18 cellular contexts compared by ENCODE assay signal in genomic region chr20:24998631-24999445, GRCh38. TPM values are rescaled to one million over a fixed set of nuclear protein-coding genes. Genes with fewer than 3 reads are reported as not detected.
A peak's percentile ranks its signal among the peaks of the same experiment; 100 is the strongest.
DNase-seq lines count a peak whose midpoint lies in the region; ATAC-seq and TF ChIP-seq lines count a peak whose summit lies in the region.
"Had no signal": no experiment of that assay in that cellular context is flagged by ENCODE, and none has a peak within 500 bp of the region (broad histone marks: within the 10 kb centered on the region; RNA-seq: fewer than 3 reads in every experiment).

No MANE protein-coding gene starts in this region.

- TF ChIP-seq CTCF in chondrocyte (IDR thresholded peaks at IDR 0.05) = no peak

- DNase-seq in SIG-M5 treated with dmso at 0.1 percent for 504 hours (lab: John Stamatoyannopoulos, UW; ENCODE audit: unreplicated experiment) = peak; percentile 37
- no peak for DNase-seq in SIG-M5 (lab: John Stamatoyannopoulos, UW)
- no peak for DNase-seq in chondrocyte (ENCODE audit: low spot score)
- peak; percentile 42 for DNase-seq in islet precursor cell
- no peak for DNase-seq in stimulated activated naive B cell treated with anti-CD40 and anti-IgM and Interleukin-4, amounts not matched to agents 10 μg/mL and 1 μg/mL and 100 μg/mL, for 72 hours
- no peak for DNase-seq in LoVo (ENCODE audit: low spot score)
- DNase-seq: activated B cell treated with CpG ODN at 0.5 μM for 24 hours; activated T-cell treated with anti-CD3 and anti-CD28 coated beads, Interleukin-2, amount 50 U/mL, for 48 hours; CD8-positive, alpha-beta memory T cell; foreskin keratinocyte; GDM1; naive thymus-derived CD8-positive, alpha-beta T cell; NCI-H1436 treated with DMSO at 0.1 percent for 48 hours had no signal

- H3K4me3 Mint-ChIP-seq in chondrocyte (ENCODE audit: unreplicated experiment) = peak overlapping the region; percentile 13
- H3K4me3 Mint-ChIP-seq in stimulated activated naive B cell treated with anti-CD40 and anti-IgM and Interleukin-4, amounts not matched to agents 10 μg/mL and 1 μg/mL and 100 μg/mL, for 72 hours = no peak overlapping the region
- H3K4me3 Mint-ChIP-seq: activated B cell treated with CpG ODN at 0.5 μM for 24 hours; naive thymus-derived CD8-positive, alpha-beta T cell had no signal

- peaks cover 23% of the 10 kb centered on the region for H3K27me3 Mint-ChIP-seq in chondrocyte (ENCODE audit: low read depth)
- H3K27me3 Mint-ChIP-seq in stimulated activated naive B cell treated with anti-CD40 and anti-IgM and Interleukin-4, amounts not matched to agents 10 μg/mL and 1 μg/mL and 100 μg/mL, for 72 hours = no peaks in the 10 kb centered on the region
- H3K27me3 Mint-ChIP-seq: activated B cell treated with CpG ODN at 0.5 μM for 24 hours; naive thymus-derived CD8-positive, alpha-beta T cell had no signal

- no peak overlapping the region for H3K27ac Mint-ChIP-seq in chondrocyte (ENCODE audit: unreplicated experiment)
- peak overlapping the region; percentile 42 for H3K27ac Mint-ChIP-seq in stimulated activated naive B cell treated with anti-CD40 and anti-IgM and Interleukin-4, amounts not matched to agents 10 μg/mL and 1 μg/mL and 100 μg/mL, for 72 hours
- H3K27ac Mint-ChIP-seq: activated B cell treated with CpG ODN at 0.5 μM for 24 hours had no signal

- H3K9me3 Mint-ChIP-seq in chondrocyte (ENCODE audit: low read depth) = peaks cover 9% of the 10 kb centered on the region
- peaks cover 2 to 5% of the 10 kb centered on the region in 2 donors for H3K9me3 Mint-ChIP-seq in stimulated activated naive B cell treated with anti-CD40 and anti-IgM and Interleukin-4, amounts not matched to agents 10 μg/mL and 1 μg/mL and 100 μg/mL, for 72 hours
- H3K9me3 Mint-ChIP-seq: naive thymus-derived CD8-positive, alpha-beta T cell had no signal

- no peak for ATAC-seq in stimulated activated naive B cell treated with anti-CD40 and anti-IgM and Interleukin-4, amounts not matched to agents 10 μg/mL and 1 μg/mL and 100 μg/mL, for 72 hours (replicated peaks)
- ATAC-seq in HG02623 (IDR thresholded peaks at IDR 0.05; ENCODE audit: unreplicated experiment) = no peak
- ATAC-seq in HG03045 (IDR thresholded peaks at IDR 0.05; ENCODE audit: unreplicated experiment) = no peak
- ATAC-seq: foreskin keratinocyte; naive thymus-derived CD8-positive, alpha-beta T cell had no signal

- peaks cover 21% of the 10 kb centered on the region for H3K4me1 Mint-ChIP-seq in chondrocyte (ENCODE audit: low read depth)
- peaks cover 14 to 20% of the 10 kb centered on the region in 2 donors for H3K4me1 Mint-ChIP-seq in stimulated activated naive B cell treated with anti-CD40 and anti-IgM and Interleukin-4, amounts not matched to agents 10 μg/mL and 1 μg/mL and 100 μg/mL, for 72 hours

- H3K36me3 Mint-ChIP-seq in chondrocyte (ENCODE audit: low read depth) = peaks cover 7% of the 10 kb centered on the region
- peaks cover 12 to 14% of the 10 kb centered on the region in 2 donors for H3K36me3 Mint-ChIP-seq in stimulated activated naive B cell treated with anti-CD40 and anti-IgM and Interleukin-4, amounts not matched to agents 10 μg/mL and 1 μg/mL and 100 μg/mL, for 72 hours

RNA-seq across cellular contexts. Expression of gene APMAP, which starts 6.3 kb away (rescaled TPM):
- total RNA-seq in chondrocyte = 77.7 to 82.2 TPM (median 79.9 TPM) in 3 replicates

RNA-seq across cellular contexts. Expression of gene CST7, which starts 49.8 kb away (rescaled TPM):
- total RNA-seq in chondrocyte = not detected in 3 replicates
- total RNA-seq: A172, dermis microvascular lymphatic vessel endothelial cell, foreskin keratinocyte, smooth muscle cell had no signal

RNA-seq across cellular contexts. Expression of gene ACSS1, which starts 59.1 kb away (rescaled TPM):
- total RNA-seq in chondrocyte = 1.5 to 5.5 TPM (median 5.5 TPM) in 3 replicates

Comparison
In these comparisons a context has a peak if more than half of its experiments do, and no peak if none do; other contexts are left out.
1. DNase-seq: peak in SIG-M5 treated with dmso at 0.1 percent for 504 hours (single experiment) and islet precursor cell (single experiment); none in SIG-M5 (single experiment), chondrocyte (single experiment), stimulated activated naive B cell treated with anti-CD40 and anti-IgM and Interleukin-4, amounts not matched to agents 10 μg/mL and 1 μg/mL and 100 μg/mL, for 72 hours (single experiment) and LoVo (single experiment).